ENCODE assay signal across 8 cellular contexts in genomic region chr1:174158767-174159252, GRCh38. TPM values are rescaled to one million over a fixed set of nuclear protein-coding genes. Genes with fewer than 3 reads are reported as not detected.
DNase-seq lines count a peak whose midpoint lies in the region; ATAC-seq and TF ChIP-seq lines count a peak whose summit lies in the region.

No MANE protein-coding gene starts in this region.

- no peak for ATAC-seq in stimulated activated naive CD8-positive, alpha-beta T cell treated with anti-CD3 and anti-CD28 coated beads, Interleukin-15, Interleukin-2, amounts not matched to agents 100 U/mL and 50 U/mL, for 24 hours

- peak overlapping the region; percentile 93 for H3K9ac ChIP-seq in OCI-LY3 (ENCODE audit: low read length)
- H3K9ac ChIP-seq in neural cell (ENCODE audit: low read length) = peak overlapping the region; percentile 52

- peaks cover 3% of the 10 kb centered on the region for H3K36me3 ChIP-seq in OCI-LY3 (replicated peaks; ENCODE audit: low read depth, low read length)
- no peaks in the 10 kb centered on the region for H3K36me3 ChIP-seq in effector memory CD4-positive, alpha-beta T cell (ENCODE audit: control insufficient read depth, insufficient read depth, low read length)
- no peaks in the 10 kb centered on the region for H3K36me3 ChIP-seq in neural cell (ENCODE audit: insufficient read depth, low read length)

- H3K9me2 ChIP-seq in neural cell (ENCODE audit: insufficient read depth, low read length) = no peaks in the 10 kb centered on the region

- H3K27me3 ChIP-seq in OCI-LY3 (ENCODE audit: low read depth, low read length) (no peaks in the 10 kb centered on the region), neural cell (ENCODE audit: insufficient read depth, low read depth, low read length) (no peaks in the 10 kb centered on the region)
- H3K27me3 ChIP-seq in effector memory CD4-positive, alpha-beta T cell (replicated peaks; ENCODE audit: control insufficient read depth, insufficient read depth, low read length, poor library complexity, severe bottlenecking) = no peaks in the 10 kb centered on the region

- H3K4me3 ChIP-seq in OCI-LY3 (ENCODE audit: low read length) (peak overlapping the region; percentile 82), neural cell (ENCODE audit: low read length) (peak overlapping the region; percentile 90)
- H3K4me3 ChIP-seq in effector memory CD4-positive, alpha-beta T cell (ENCODE audit: insufficient read depth, low read depth, low read length, poor library complexity, severe bottlenecking) = peak overlapping the region; percentile 91

- H3K4me2 ChIP-seq in OCI-LY3 (ENCODE audit: low read length) = peak overlapping the region; percentile 92
- peak overlapping the region; percentile 64 for H3K4me2 ChIP-seq in neural cell (ENCODE audit: low read length)

- TF ChIP-seq RAD21 in neural cell (conservative IDR thresholded peaks at IDR 0.05) = no peak

- H3K9me3 ChIP-seq in OCI-LY3 (ENCODE audit: insufficient read depth, low read length) (no peaks in the 10 kb centered on the region), neural cell (ENCODE audit: low read length) (no peaks in the 10 kb centered on the region)
- no peaks in the 10 kb centered on the region for H3K9me3 ChIP-seq in effector memory CD4-positive, alpha-beta T cell (ENCODE audit: control insufficient read depth, low read length)

- H4K20me1 ChIP-seq in OCI-LY3 (ENCODE audit: insufficient read depth, low read length) = peaks cover 11% of the 10 kb centered on the region
- H4K20me1 ChIP-seq in neural cell (ENCODE audit: insufficient read depth) = no peaks in the 10 kb centered on the region

- no peaks in the 10 kb centered on the region for H3K27me3 Mint-ChIP-seq in stimulated activated naive CD8-positive, alpha-beta T cell treated with anti-CD3 and anti-CD28 coated beads, Interleukin-15, Interleukin-2, amounts not matched to agents 100 ng/mL and 50 ng/mL, for 24 hours

- peaks cover 3% of the 10 kb centered on the region for H3F3A ChIP-seq in neural cell (ENCODE audit: insufficient read depth, low read length, poor library complexity, severe bottlenecking)

- no peaks in the 10 kb centered on the region for H3K9me3 Mint-ChIP-seq in stimulated activated naive CD8-positive, alpha-beta T cell treated with anti-CD3 and anti-CD28 coated beads, Interleukin-15, Interleukin-2, amounts not matched to agents 100 ng/mL and 50 ng/mL, for 24 hours

- peaks cover 4% of the 10 kb centered on the region for H3K36me3 Mint-ChIP-seq in stimulated activated naive CD8-positive, alpha-beta T cell treated with anti-CD3 and anti-CD28 coated beads, Interleukin-15, Interleukin-2, amounts not matched to agents 100 ng/mL and 50 ng/mL, for 24 hours (ENCODE audit: low read depth)

- H3K4me1 Mint-ChIP-seq in stimulated activated naive CD8-positive, alpha-beta T cell treated with anti-CD3 and anti-CD28 coated beads, Interleukin-15, Interleukin-2, amounts not matched to agents 100 ng/mL and 50 ng/mL, for 24 hours (ENCODE audit: low read depth) = peaks cover 70% of the 10 kb centered on the region

- DNase-seq in stimulated activated naive CD8-positive, alpha-beta T cell treated with anti-CD3 and anti-CD28 coated beads, Interleukin-15, Interleukin-2, amounts not matched to agents 100 U/mL and 50 U/mL, for 24 hours = no peak
- DNase-seq in effector memory CD4-positive, alpha-beta T cell = peak in 2 of 3 donors; percentile 30 to 33
- no peak for DNase-seq in activated CD4-positive, CD25-positive, alpha-beta regulatory T cell treated with anti-CD3 and anti-CD28 coated beads, Interleukin-2, amount 50 U/mL, for 72 hours
- DNase-seq in COR-L47 (lab: John Stamatoyannopoulos, UW) (no peak), RKO (ENCODE audit: low spot score) (no peak)

- H3K4me3 Mint-ChIP-seq in stimulated activated naive CD8-positive, alpha-beta T cell treated with anti-CD3 and anti-CD28 coated beads, Interleukin-15, Interleukin-2, amounts not matched to agents 100 ng/mL and 50 ng/mL, for 24 hours = peak overlapping the region; percentile 99

- TF ChIP-seq CTCF in OCI-LY3 (IDR thresholded peaks at IDR 0.05; ENCODE audit: low read depth, low read length) (no peak), neural cell (IDR thresholded peaks at IDR 0.05; ENCODE audit: poor library complexity, severe bottlenecking) (no peak)

- H3K27ac Mint-ChIP-seq in stimulated activated naive CD8-positive, alpha-beta T cell treated with anti-CD3 and anti-CD28 coated beads, Interleukin-15, Interleukin-2, amounts not matched to agents 100 ng/mL and 50 ng/mL, for 24 hours = peak overlapping the region; percentile 90

- peaks cover 60% of the 10 kb centered on the region for H3K4me1 ChIP-seq in OCI-LY3 (ENCODE audit: low read length)
- peaks cover 12% of the 10 kb centered on the region for H3K4me1 ChIP-seq in effector memory CD4-positive, alpha-beta T cell (ENCODE audit: control insufficient read depth, insufficient read depth, low read length, poor library complexity, severe bottlenecking)

- H3K27ac ChIP-seq in OCI-LY3 (ENCODE audit: low read length) (peak overlapping the region; percentile 94), neural cell (ENCODE audit: low read length) (no peak overlapping the region)
- H3K27ac ChIP-seq in effector memory CD4-positive, alpha-beta T cell (ENCODE audit: insufficient read depth, low read length, poor library complexity, severe bottlenecking) = peak overlapping the region; percentile 91

- H2AFZ ChIP-seq in OCI-LY3 (ENCODE audit: low read depth, low read length) (peak overlapping the region; percentile 75; the same call in 1 of the 2 replicates), neural cell (ENCODE audit: low read depth, low read length) (peak overlapping the region; percentile 7)

- peaks cover 40% of the 10 kb centered on the region for H3K79me2 ChIP-seq in OCI-LY3 (ENCODE audit: low read length)
- no peaks in the 10 kb centered on the region for H3K79me2 ChIP-seq in neural cell (replicated peaks; ENCODE audit: insufficient read depth, low read length)

- no peak for TF ChIP-seq EP300 in neural cell (conservative IDR thresholded peaks at IDR 0.05; ENCODE audit: poor library complexity, severe bottlenecking)

TF ChIP-seq in neural cell, 6 proteins besides CTCF, POLR2A, EP300 and RAD21:
- TF ChIP-seq SMC3 (conservative IDR thresholded peaks at IDR 0.05; ENCODE audit: poor library complexity) (no peak), MXI1 (conservative IDR thresholded peaks at IDR 0.05; ENCODE audit: poor library complexity, severe bottlenecking) (no peak), EZH2 (IDR thresholded peaks at IDR 0.05; ENCODE audit: borderline replicate concordance, insufficient read depth, low read length, poor library complexity, severe bottlenecking) (no peak), POLR2AphosphoS5 (IDR thresholded peaks at IDR 0.05) (no peak), TAF1 (IDR thresholded peaks at IDR 0.05; ENCODE audit: low read depth) (no peak)
- TF ChIP-seq, protein P1, sequence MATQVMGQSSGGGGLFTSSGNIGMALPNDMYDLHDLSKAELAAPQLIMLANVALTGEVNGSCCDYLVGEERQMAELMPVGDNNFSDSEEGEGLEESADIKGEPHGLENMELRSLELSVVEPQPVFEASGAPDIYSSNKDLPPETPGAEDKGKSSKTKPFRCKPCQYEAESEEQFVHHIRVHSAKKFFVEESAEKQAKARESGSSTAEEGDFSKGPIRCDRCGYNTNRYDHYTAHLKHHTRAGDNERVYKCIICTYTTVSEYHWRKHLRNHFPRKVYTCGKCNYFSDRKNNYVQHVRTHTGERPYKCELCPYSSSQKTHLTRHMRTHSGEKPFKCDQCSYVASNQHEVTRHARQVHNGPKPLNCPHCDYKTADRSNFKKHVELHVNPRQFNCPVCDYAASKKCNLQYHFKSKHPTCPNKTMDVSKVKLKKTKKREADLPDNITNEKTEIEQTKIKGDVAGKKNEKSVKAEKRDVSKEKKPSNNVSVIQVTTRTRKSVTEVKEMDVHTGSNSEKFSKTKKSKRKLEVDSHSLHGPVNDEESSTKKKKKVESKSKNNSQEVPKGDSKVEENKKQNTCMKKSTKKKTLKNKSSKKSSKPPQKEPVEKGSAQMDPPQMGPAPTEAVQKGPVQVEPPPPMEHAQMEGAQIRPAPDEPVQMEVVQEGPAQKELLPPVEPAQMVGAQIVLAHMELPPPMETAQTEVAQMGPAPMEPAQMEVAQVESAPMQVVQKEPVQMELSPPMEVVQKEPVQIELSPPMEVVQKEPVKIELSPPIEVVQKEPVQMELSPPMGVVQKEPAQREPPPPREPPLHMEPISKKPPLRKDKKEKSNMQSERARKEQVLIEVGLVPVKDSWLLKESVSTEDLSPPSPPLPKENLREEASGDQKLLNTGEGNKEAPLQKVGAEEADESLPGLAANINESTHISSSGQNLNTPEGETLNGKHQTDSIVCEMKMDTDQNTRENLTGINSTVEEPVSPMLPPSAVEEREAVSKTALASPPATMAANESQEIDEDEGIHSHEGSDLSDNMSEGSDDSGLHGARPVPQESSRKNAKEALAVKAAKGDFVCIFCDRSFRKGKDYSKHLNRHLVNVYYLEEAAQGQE (IDR thresholded peaks at IDR 0.05; ENCODE audit: borderline replicate concordance) = no peak

RNA-seq across cellular contexts. Expression of gene RABGAP1L, which starts 0.5 kb away (rescaled TPM):
- 32.0 and 32.2 TPM in 2 replicates for polyA plus RNA-seq in neural cell
- polyA minus RNA-seq in neural cell = 150 and 188 TPM in 2 replicates

Comparison
In these comparisons a context has a peak if more than half of its experiments do, and no peak if none do; other contexts are left out.
1. DNase-seq: peak in effector memory CD4-positive, alpha-beta T cell (2 of 3); none in stimulated activated naive CD8-positive, alpha-beta T cell treated with anti-CD3 and anti-CD28 coated beads, Interleukin-15, Interleukin-2, amounts not matched to agents 100 U/mL and 50 U/mL, for 24 hours (single experiment), activated CD4-positive, CD25-positive, alpha-beta regulatory T cell treated with anti-CD3 and anti-CD28 coated beads, Interleukin-2, amount 50 U/mL, for 72 hours (single experiment), COR-L47 (single experiment) and RKO (single experiment).
2. Peak in every context shown above with its lines, with median percentiles within 50 percentile points of each other: H3K4me3 ChIP-seq.